Comparison of ENCODE assay signal across 23 cellular contexts in genomic region chr5:180395540-180396274, GRCh38. TPM values are rescaled to one million over a fixed set of nuclear protein-coding genes. Genes with fewer than 3 reads are reported as not detected.
DNase-seq lines count a peak whose midpoint lies in the region; ATAC-seq and TF ChIP-seq lines count a peak whose summit lies in the region.
"Had no signal": no experiment of that assay in that cellular context is flagged by ENCODE, and none has a peak within 500 bp of the region (broad histone marks: within the 10 kb centered on the region; RNA-seq: fewer than 3 reads in every experiment).

No MANE protein-coding gene starts in this region.

- peaks cover 10% of the 10 kb centered on the region for H3K4me1 ChIP-seq in adipocyte (ENCODE audit: control insufficient read depth, insufficient read depth, low read length)
- H3K4me1 ChIP-seq in trophoblast cell (ENCODE audit: control insufficient read depth in 1 of 2, insufficient read depth in 2 of 2, low read length in 2 of 2): no peaks in the 10 kb centered on the region
- H3K4me1 ChIP-seq: pancreas, right lobe of liver had no signal

- H3K27me3 ChIP-seq in adipocyte (replicated peaks; ENCODE audit: control insufficient read depth, insufficient read depth, low read length) (no peaks in the 10 kb centered on the region), trophoblast cell (ENCODE audit: insufficient read depth, low read length) (no peaks in the 10 kb centered on the region)
- H3K27me3 ChIP-seq: pancreas, right lobe of liver had no signal

- ATAC-seq in GM18517 (IDR thresholded peaks at IDR 0.05; ENCODE audit: unreplicated experiment) (no peak), GM21526 (IDR thresholded peaks at IDR 0.05; ENCODE audit: low FRiP score, unreplicated experiment) (no peak)
- ATAC-seq: GM12878; left colon; naive thymus-derived CD4-positive, alpha-beta T cell; pancreas; right lobe of liver had no signal

- no peak overlapping the region for H2AFZ ChIP-seq in trophoblast cell (ENCODE audit: insufficient read depth, low read length, poor library complexity)

- DNase-seq in A172 (ENCODE audit: low spot score): peak; percentile 30
- peak; percentile 5 for DNase-seq in GM13976 (ENCODE audit: low spot score)
- no peak for DNase-seq in adipocyte (ENCODE audit: low read depth)
- peak; percentile 3 for DNase-seq in iPS-NIHi7 (ENCODE audit: extremely low spot score)
- no peak for DNase-seq in trophoblast cell
- no peak for DNase-seq in HT-29 (ENCODE audit: low spot score)
- DNase-seq: activated CD4-positive, alpha-beta T cell treated with anti-CD3 and anti-CD28 coated beads for 1 hour; activated naive CD4-positive, alpha-beta T cell; activated T-cell treated with anti-CD3 and anti-CD28 coated beads, Interleukin-2, amount 50 U/mL, for 1 hour; DMS153; glutamatergic neuron; left colon; mesendoderm; MM.1S; naive thymus-derived CD4-positive, alpha-beta T cell; NCI-H69; pancreas; right lobe of liver; SW 1271 had no signal

- peak overlapping the region; percentile 31 for H3K9ac ChIP-seq in adipocyte (ENCODE audit: low read length)
- no peak overlapping the region for H3K9ac ChIP-seq in trophoblast cell (ENCODE audit: low read length)

- no peak for TF ChIP-seq CTCF in GM13976 (IDR thresholded peaks at IDR 0.05; ENCODE audit: borderline replicate concordance, control extremely low read depth, extremely low read depth, insufficient read depth, missing control alignments)

- H4K91ac ChIP-seq in trophoblast cell (ENCODE audit: low read depth, low read length): no peak overlapping the region

- in situ Hi-C loops in GM13976 (cut with MboI; ENCODE audit: low sequenced_read_pairs, unreplicated experiment): no loop called here

- no peaks in the 10 kb centered on the region for H3K79me2 ChIP-seq in trophoblast cell (ENCODE audit: control insufficient read depth, insufficient read depth, low read length, poor library complexity)

- no peak overlapping the region for H3K4ac ChIP-seq in trophoblast cell (ENCODE audit: low read depth, low read length)

- H3K9me3 ChIP-seq in adipocyte (ENCODE audit: control insufficient read depth, low read length) (no peaks in the 10 kb centered on the region), trophoblast cell (ENCODE audit: insufficient read depth, low read depth, low read length) (no peaks in the 10 kb centered on the region)
- H3K9me3 ChIP-seq: pancreas, right lobe of liver had no signal

- no peak overlapping the region for H3K14ac ChIP-seq in trophoblast cell (ENCODE audit: low read length)

- H3K18ac ChIP-seq in trophoblast cell (ENCODE audit: low read length): no peak overlapping the region

- H4K8ac ChIP-seq in trophoblast cell (ENCODE audit: low read depth, low read length): no peak overlapping the region

- H3K4me3 ChIP-seq in adipocyte (ENCODE audit: low read length): no peak overlapping the region
- H3K4me3 ChIP-seq in trophoblast cell (ENCODE audit: low read depth, low read length): no peak overlapping the region
- H3K4me3 ChIP-seq: GM12878, pancreas, right lobe of liver had no signal

- H4K12ac ChIP-seq in trophoblast cell (ENCODE audit: low read depth, low read length): no peak overlapping the region

- no peak overlapping the region for H2BK5ac ChIP-seq in trophoblast cell (ENCODE audit: low read depth, low read length, poor library complexity)

- no peak overlapping the region for H3K27ac ChIP-seq in trophoblast cell (ENCODE audit: low read depth, low read length)
- H3K27ac ChIP-seq: pancreas, right lobe of liver had no signal

- no peak overlapping the region for H2BK120ac ChIP-seq in trophoblast cell (ENCODE audit: insufficient read depth, low read length, poor library complexity)

- no CpG with 5 or more reads among the region's 16 CpGs for WGBS in trophoblast cell (ENCODE audit: extremely low coverage, insufficient coverage, insufficient read length)

- no peak overlapping the region for H2AK5ac ChIP-seq in trophoblast cell (ENCODE audit: low read length)

- H3K79me1 ChIP-seq in trophoblast cell (ENCODE audit: low read length): no peaks in the 10 kb centered on the region

- H3K36me3 ChIP-seq in adipocyte (ENCODE audit: control insufficient read depth, insufficient read depth, low read length, severe bottlenecking) (no peaks in the 10 kb centered on the region), trophoblast cell (ENCODE audit: control insufficient read depth in 1 of 2, insufficient read depth in 2 of 2, low read length in 2 of 2) (no peaks in the 10 kb centered on the region)
- H3K36me3 ChIP-seq: pancreas, right lobe of liver had no signal

- H3K4me2 ChIP-seq in trophoblast cell (ENCODE audit: low read length): no peak overlapping the region

- H3K23ac ChIP-seq in trophoblast cell (ENCODE audit: low read length): no peak overlapping the region

- no peak overlapping the region for H2BK12ac ChIP-seq in trophoblast cell (ENCODE audit: low read length)

RNA-seq across cellular contexts. Expression of gene GFPT2, which starts 42.6 kb away (rescaled TPM):
- 42.0 and 50.5 TPM in 2 replicates for total RNA-seq in A172 (2014; rRNA removed; shearing (Covaris generic))
- polyA plus RNA-seq in trophoblast cell (2013): 7.6 and 8.2 TPM in 2 replicates
- 0.10 TPM in 1 of 2 replicates, not detected in the other for total RNA-seq in HT-29 (2014; rRNA removed; shearing (Covaris generic))
- polyA plus RNA-seq: CD14-positive monocyte; naive thymus-derived CD4-positive, alpha-beta T cell had no signal

Comparison
In these comparisons a context has a peak if more than half of its experiments do, and no peak if none do; other contexts are left out.
1. DNase-seq: peak in A172 (single experiment), GM13976 (single experiment) and iPS-NIHi7 (single experiment); none in adipocyte (single experiment), trophoblast cell (0 of 2) and HT-29 (single experiment).
2. RNA of gene GFPT2, which starts 42.6 kb away (total RNA-seq): 42.0 to 50.5 TPM in A172; 0.10 TPM in HT-29; every median in the first group is over 10 times any median in the second.